ENCODE assay signal across 9 cellular contexts in genomic region chr6:41371992-41372525, GRCh38. TPM values are rescaled to one million over a fixed set of nuclear protein-coding genes. Genes with fewer than 3 reads are reported as not detected.
A peak's percentile ranks its signal among the peaks of the same experiment; 100 is the strongest.
DNase-seq lines count a peak whose midpoint lies in the region; ATAC-seq, FAIRE-seq and TF ChIP-seq lines count a peak whose summit lies in the region.
"Had no signal": no experiment of that assay in that cellular context is flagged by ENCODE, and none has a peak within 500 bp of the region (broad histone marks: within the 10 kb centered on the region; RNA-seq: fewer than 3 reads in every experiment).

No MANE protein-coding gene starts in this region.

- H4K20me1 ChIP-seq in keratinocyte (ENCODE audit: control insufficient read depth, extremely low read depth, insufficient read depth, low read length), result no peaks in the 10 kb centered on the region

- dilution Hi-C loops in keratinocyte (cut with MboI; ENCODE audit: extremely low pct_ligation_motif_present, low sequenced_read_pairs), result no loop called here

- ATAC-seq in activated naive CD8-positive, alpha-beta T cell treated with anti-CD3 and anti-CD28 coated beads, Interleukin-2, amount 10 ng/mL, durations not matched to agents 7 days and 5 days (ENCODE audit: low read depth), result no peak
- no peak for ATAC-seq in HG03469 (IDR thresholded peaks at IDR 0.05; ENCODE audit: unreplicated experiment)

- H3K27ac ChIP-seq in keratinocyte (ENCODE audit: control insufficient read depth, insufficient read depth, low read length) (no peak overlapping the region), stomach smooth muscle (ENCODE audit: low read length) (no peak overlapping the region)
- H3K27ac ChIP-seq: VCaP had no signal

- peaks cover 59% of the 10 kb centered on the region for H3K27me3 ChIP-seq in keratinocyte (ENCODE audit: control insufficient read depth, extremely low read depth, insufficient read depth, low read length)
- peaks cover 60 to 68% of the 10 kb centered on the region in 2 donors for H3K27me3 ChIP-seq in stomach smooth muscle (ENCODE audit: control insufficient read depth in 1 of 2, insufficient read depth in 2 of 2, low read length in 2 of 2)

- no peak for TF ChIP-seq CTCF in keratinocyte (optimal IDR thresholded peaks at IDR 0.05 in 1 of 3, IDR thresholded peaks at IDR 0.05 in 1 of 3, conservative IDR thresholded peaks at IDR 0.05 in 1 of 3; ENCODE audit: extremely low read depth in 1 of 3, insufficient read depth in 2 of 3, low read length in 3 of 3)

- FAIRE-seq in keratinocyte (lab: Jason Lieb, UNC), result no peak
- FAIRE-seq in urothelium cell line (lab: Jason Lieb, UNC), result no peak

- H3K79me2 ChIP-seq in keratinocyte (ENCODE audit: control insufficient read depth, insufficient read depth, low read length), result no peaks in the 10 kb centered on the region

- peaks cover 84% of the 10 kb centered on the region for H3K27me3 Mint-ChIP-seq in activated naive CD8-positive, alpha-beta T cell treated with anti-CD3 and anti-CD28 coated beads, Interleukin-2, amount 10 ng/mL, durations not matched to agents 7 days and 5 days

- peak overlapping the region; percentile 45 for H3K4me2 ChIP-seq in keratinocyte (ENCODE audit: control insufficient read depth, extremely low read depth, insufficient read depth, low read depth, low read length)

- no peak overlapping the region for H3K27ac Mint-ChIP-seq in activated naive CD8-positive, alpha-beta T cell treated with anti-CD3 and anti-CD28 coated beads, Interleukin-2, amount 10 ng/mL, durations not matched to agents 7 days and 5 days

- POLR2A ChIA-PET in activated naive CD8-positive, alpha-beta T cell treated with anti-CD3 and anti-CD28 coated beads, Interleukin-2, amount 10 ng/mL, durations not matched to agents 7 days and 5 days (lab: Charles Lee), result interaction anchor here (0.6 kb wide), 1 partner anchor 95 kb away, joined by 5 read pairs; no protein-coding TSS in a partner anchor

- H3K36me3 Mint-ChIP-seq in activated naive CD8-positive, alpha-beta T cell treated with anti-CD3 and anti-CD28 coated beads, Interleukin-2, amount 10 ng/mL, durations not matched to agents 7 days and 5 days, result no peaks in the 10 kb centered on the region

- H3K9me3 ChIP-seq in keratinocyte (ENCODE audit: control insufficient read depth, low read depth, low read length) (no peaks in the 10 kb centered on the region), stomach smooth muscle (ENCODE audit: control insufficient read depth in 2 of 2, low read length in 2 of 2) (no peaks in the 10 kb centered on the region)

- no peak overlapping the region for H3K9ac ChIP-seq in keratinocyte (ENCODE audit: control insufficient read depth, extremely low read depth, insufficient read depth, low read length)
- no peak overlapping the region for H3K9ac ChIP-seq in stomach smooth muscle (ENCODE audit: low read length in 2 of 2)

- DNase-seq in activated CD4-positive, alpha-beta T cell treated with anti-CD3 and anti-CD28 coated beads for 48 hours, result peak; percentile 26
- no peak for DNase-seq in activated CD4-positive, alpha-beta T cell treated with anti-CD3 and anti-CD28 coated beads for 4 hours
- DNase-seq in activated naive CD8-positive, alpha-beta T cell treated with anti-CD3 and anti-CD28 coated beads, Interleukin-2, amount 10 ng/mL, durations not matched to agents 7 days and 5 days, result peak; percentile 54
- no peak for DNase-seq in keratinocyte (ENCODE audit: low read depth, low spot score)
- no peak for DNase-seq in urothelium cell line (ENCODE audit: low spot score)
- no peak for DNase-seq in hepatic stellate cell (ENCODE audit: low spot score)

- H3K9me1 ChIP-seq in keratinocyte (ENCODE audit: control insufficient read depth, extremely low read depth, insufficient read depth, low read length), result no peaks in the 10 kb centered on the region

- H3K4me1 ChIP-seq in keratinocyte (ENCODE audit: control insufficient read depth, extremely low read depth, insufficient read depth, low read length) (peaks cover 20% of the 10 kb centered on the region), stomach smooth muscle (ENCODE audit: control insufficient read depth, insufficient read depth, low read length) (peaks cover 42% of the 10 kb centered on the region)

- no peaks in the 10 kb centered on the region for H3K9me3 Mint-ChIP-seq in activated naive CD8-positive, alpha-beta T cell treated with anti-CD3 and anti-CD28 coated beads, Interleukin-2, amount 10 ng/mL, durations not matched to agents 7 days and 5 days

- no peaks in the 10 kb centered on the region for H3K36me3 ChIP-seq in keratinocyte (ENCODE audit: control insufficient read depth in 2 of 2, extremely low read depth in 1 of 2, insufficient read depth in 2 of 2, low read length in 2 of 2)
- no peaks in the 10 kb centered on the region for H3K36me3 ChIP-seq in stomach smooth muscle (ENCODE audit: control insufficient read depth in 2 of 2, insufficient read depth in 2 of 2, low read length in 2 of 2)

- H3K4me3 Mint-ChIP-seq in activated naive CD8-positive, alpha-beta T cell treated with anti-CD3 and anti-CD28 coated beads, Interleukin-2, amount 10 ng/mL, durations not matched to agents 7 days and 5 days, result peak overlapping the region; percentile 82

- H2AFZ ChIP-seq in keratinocyte (ENCODE audit: control insufficient read depth, low read length), result no peak overlapping the region

- peaks cover 26% of the 10 kb centered on the region for H3K4me1 Mint-ChIP-seq in activated naive CD8-positive, alpha-beta T cell treated with anti-CD3 and anti-CD28 coated beads, Interleukin-2, amount 10 ng/mL, durations not matched to agents 7 days and 5 days

- H3K4me3 ChIP-seq in keratinocyte (ENCODE audit: control insufficient read depth in 2 of 3, extremely low read depth in 1 of 3, insufficient read depth in 2 of 3, low read depth in 1 of 3, low read length in 3 of 3) (peak overlapping the region in 1 of 3 experiments; percentile 34), stomach smooth muscle (ENCODE audit: low read length in 2 of 2) (peak overlapping the region; percentile 54 to 64)

RNA-seq across cellular contexts. Expression of gene NCR2, which starts 36.7 kb away (rescaled TPM):
- total RNA-seq in activated naive CD8-positive, alpha-beta T cell treated with anti-CD3 and anti-CD28 coated beads, Interleukin-2, amount 10 ng/mL, durations not matched to agents 7 days and 5 days, result under 1 TPM; 0.82 to 1.00 TPM
- not detected in 3 replicates for polyA plus RNA-seq in keratinocyte
- polyA plus RNA-seq in keratinocyte (2011; ENCODE audit: low read depth), result not detected
- polyA plus RNA-seq in keratinocyte (2011; cell fraction: cytosol; rRNA removed), result not detected in 2 replicates
- not detected in 2 replicates for polyA plus RNA-seq in keratinocyte (2011; cell fraction: nucleus; rRNA removed)
- polyA plus RNA-seq in keratinocyte (2012; ENCODE audit: low replicate concordance), result not detected in 2 replicates
- polyA minus RNA-seq in keratinocyte, result not detected in 3 replicates
- polyA minus RNA-seq in keratinocyte (2011; cell fraction: cytosol; rRNA and poly(A)+ RNA removed), result not detected
- polyA minus RNA-seq in keratinocyte (2011; cell fraction: nucleus; rRNA and poly(A)+ RNA removed), result not detected in 2 replicates

Comparison
In these comparisons a context has a peak if more than half of its experiments do, and no peak if none do; other contexts are left out.
1. DNase-seq: peak in activated CD4-positive, alpha-beta T cell treated with anti-CD3 and anti-CD28 coated beads for 48 hours (single experiment) and activated naive CD8-positive, alpha-beta T cell treated with anti-CD3 and anti-CD28 coated beads, Interleukin-2, amount 10 ng/mL, durations not matched to agents 7 days and 5 days (single experiment); none in activated CD4-positive, alpha-beta T cell treated with anti-CD3 and anti-CD28 coated beads for 4 hours (0 of 2), keratinocyte (single experiment), urothelium cell line (single experiment) and hepatic stellate cell (single experiment).